In genomic region chr5:80143491-80143890, GRCh38 we compare ENCODE assay signal across 20 cellular contexts.
DNase-seq lines count a peak whose midpoint lies in the region; ATAC-seq and TF ChIP-seq lines count a peak whose summit lies in the region.
"Had no signal": no experiment of that assay in that cellular context is flagged by ENCODE, and none has a peak within 500 bp of the region (broad histone marks: within the 10 kb centered on the region; RNA-seq: fewer than 3 reads in every experiment).

No MANE protein-coding gene starts in this region.

- intact Hi-C loops in natural killer cell (cut with micrococcal nuclease), result no loop called here

- no peak overlapping the region for H3K4me3 Mint-ChIP-seq in activated naive CD8-positive, alpha-beta T cell
- no peak overlapping the region for H3K4me3 Mint-ChIP-seq in activated naive CD8-positive, alpha-beta T cell treated with anti-CD3 and anti-CD28 coated beads, Interleukin-2, amount 50 U/mL, for 24 hours
- no peak overlapping the region for H3K4me3 Mint-ChIP-seq in natural killer cell
- H3K4me3 Mint-ChIP-seq: activated CD8-positive, alpha-beta T cell treated with anti-CD3 and anti-CD28 coated beads for 36 hours had no signal

- peaks cover 72% of the 10 kb centered on the region for H3K4me1 Mint-ChIP-seq in activated naive CD8-positive, alpha-beta T cell (ENCODE audit: low read depth)
- peaks cover 56% of the 10 kb centered on the region for H3K4me1 Mint-ChIP-seq in activated naive CD8-positive, alpha-beta T cell treated with anti-CD3 and anti-CD28 coated beads, Interleukin-2, amount 50 U/mL, for 24 hours
- no peaks in the 10 kb centered on the region for H3K4me1 Mint-ChIP-seq in natural killer cell

- no peak overlapping the region for H3K4me3 ChIP-seq in effector memory CD4-positive, alpha-beta T cell (ENCODE audit: insufficient read depth, low read depth, low read length, poor library complexity, severe bottlenecking)
- no peak overlapping the region for H3K4me3 ChIP-seq in stomach smooth muscle (ENCODE audit: low read length in 2 of 2)
- H3K4me3 ChIP-seq: vagina had no signal

- H3K27ac Mint-ChIP-seq in activated naive CD8-positive, alpha-beta T cell, result peak overlapping the region; percentile 88
- no peak overlapping the region for H3K27ac Mint-ChIP-seq in activated naive CD8-positive, alpha-beta T cell treated with anti-CD3 and anti-CD28 coated beads, Interleukin-2, amount 50 U/mL, for 24 hours
- H3K27ac Mint-ChIP-seq in natural killer cell, result no peak overlapping the region

- peaks cover 39% of the 10 kb centered on the region for H3K4me1 ChIP-seq in effector memory CD4-positive, alpha-beta T cell (ENCODE audit: control insufficient read depth, insufficient read depth, low read length, poor library complexity, severe bottlenecking)
- H3K4me1 ChIP-seq in stomach smooth muscle (ENCODE audit: control insufficient read depth, insufficient read depth, low read length), result peaks cover 25% of the 10 kb centered on the region

- H3K36me3 ChIP-seq in effector memory CD4-positive, alpha-beta T cell (ENCODE audit: control insufficient read depth, insufficient read depth, low read length), result peaks cover 39% of the 10 kb centered on the region
- peaks cover 2 to 3% of the 10 kb centered on the region in 2 donors for H3K36me3 ChIP-seq in stomach smooth muscle (ENCODE audit: control insufficient read depth in 2 of 2, insufficient read depth in 2 of 2, low read length in 2 of 2)

- peaks cover 8% of the 10 kb centered on the region for H3K36me3 Mint-ChIP-seq in activated naive CD8-positive, alpha-beta T cell
- H3K36me3 Mint-ChIP-seq in activated naive CD8-positive, alpha-beta T cell treated with anti-CD3 and anti-CD28 coated beads, Interleukin-2, amount 50 U/mL, for 24 hours (ENCODE audit: low read depth), result peaks cover 20% of the 10 kb centered on the region
- H3K36me3 Mint-ChIP-seq in natural killer cell, result no peaks in the 10 kb centered on the region

- no peak for TF ChIP-seq CTCF in natural killer cell (IDR thresholded peaks at IDR 0.05)

- no peak for ATAC-seq in activated naive CD8-positive, alpha-beta T cell treated with anti-CD3 and anti-CD28 coated beads, Interleukin-2, amount 50 U/mL, for 24 hours
- ATAC-seq in HG03354 (IDR thresholded peaks at IDR 0.05; ENCODE audit: poor library complexity, severe bottlenecking, unreplicated experiment) (peak; percentile 58), natural killer cell (no peak)
- ATAC-seq: activated CD8-positive, alpha-beta T cell treated with anti-CD3 and anti-CD28 coated beads for 36 hours; PC-3; SK-N-SH treated with all-trans-retinoic acid at 6 μM for 48 hours had no signal

- peak overlapping the region; percentile 33 for H3K27ac ChIP-seq in effector memory CD4-positive, alpha-beta T cell (ENCODE audit: insufficient read depth, low read length, poor library complexity, severe bottlenecking)
- H3K27ac ChIP-seq in stomach smooth muscle (ENCODE audit: low read length), result peak overlapping the region; percentile 95
- H3K27ac ChIP-seq: vagina had no signal

- H3K9me3 Mint-ChIP-seq in activated naive CD8-positive, alpha-beta T cell (ENCODE audit: low read depth), result no peaks in the 10 kb centered on the region
- no peaks in the 10 kb centered on the region for H3K9me3 Mint-ChIP-seq in activated naive CD8-positive, alpha-beta T cell treated with anti-CD3 and anti-CD28 coated beads, Interleukin-2, amount 50 U/mL, for 24 hours
- H3K9me3 Mint-ChIP-seq in natural killer cell, result no peaks in the 10 kb centered on the region
- H3K9me3 Mint-ChIP-seq: activated CD8-positive, alpha-beta T cell treated with anti-CD3 and anti-CD28 coated beads for 36 hours had no signal

- H3K27me3 Mint-ChIP-seq in activated naive CD8-positive, alpha-beta T cell, result no peaks in the 10 kb centered on the region
- no peaks in the 10 kb centered on the region for H3K27me3 Mint-ChIP-seq in activated naive CD8-positive, alpha-beta T cell treated with anti-CD3 and anti-CD28 coated beads, Interleukin-2, amount 50 U/mL, for 24 hours
- H3K27me3 Mint-ChIP-seq in natural killer cell (ENCODE audit: low read depth in 2 of 2), result no peaks in the 10 kb centered on the region
- H3K27me3 Mint-ChIP-seq: activated CD8-positive, alpha-beta T cell treated with anti-CD3 and anti-CD28 coated beads for 36 hours had no signal

- no peaks in the 10 kb centered on the region for H3K9me3 ChIP-seq in effector memory CD4-positive, alpha-beta T cell (ENCODE audit: control insufficient read depth, low read length)
- H3K9me3 ChIP-seq in stomach smooth muscle (ENCODE audit: control insufficient read depth in 2 of 2, low read length in 2 of 2), result no peaks in the 10 kb centered on the region
- H3K9me3 ChIP-seq: vagina had no signal

- H3K9ac ChIP-seq in stomach smooth muscle (ENCODE audit: low read length in 2 of 2), result no peak overlapping the region

- H3K27me3 ChIP-seq in effector memory CD4-positive, alpha-beta T cell (replicated peaks; ENCODE audit: control insufficient read depth, insufficient read depth, low read length, poor library complexity, severe bottlenecking), result no peaks in the 10 kb centered on the region
- H3K27me3 ChIP-seq in stomach smooth muscle (ENCODE audit: control insufficient read depth in 1 of 2, insufficient read depth in 2 of 2, low read length in 2 of 2), result no peaks in the 10 kb centered on the region
- H3K27me3 ChIP-seq: vagina had no signal

- no peak for DNase-seq in activated naive CD8-positive, alpha-beta T cell treated with anti-CD3 and anti-CD28 coated beads, Interleukin-2, amount 50 U/mL, for 24 hours
- no peak for DNase-seq in effector memory CD4-positive, alpha-beta T cell
- DNase-seq in natural killer cell (no peak), NCI-H1092 treated with DMSO at 0.1 percent for 48 hours (lab: John Stamatoyannopoulos, UW) (no peak), activated gamma-delta T cell (lab: John Stamatoyannopoulos, UW) (no peak)
- DNase-seq: activated CD8-positive, alpha-beta T cell treated with anti-CD3 and anti-CD28 coated beads for 36 hours; activated gamma-delta T cell treated with Interleukin-2 at 50 U/mL for 16 hours; GDM1; kidney; midbrain; NCI-H1694; NCI-H446; PC-3; small intestine; stimulated activated naive CD4-positive, alpha-beta T cell had no signal
